22 cellular contexts compared by ENCODE assay signal in genomic region chr2:104444840-104445239, GRCh38.
A peak's percentile ranks its signal among the peaks of the same experiment; 100 is the strongest.
DNase-seq lines count a peak whose midpoint lies in the region; ATAC-seq, FAIRE-seq and TF ChIP-seq lines count a peak whose summit lies in the region.
"Had no signal": no experiment of that assay in that cellular context is flagged by ENCODE, and none has a peak within 500 bp of the region (broad histone marks: within the 10 kb centered on the region; RNA-seq: fewer than 3 reads in every experiment).

No MANE protein-coding gene starts in this region.

- H4K20me1 ChIP-seq in OCI-LY3 (ENCODE audit: insufficient read depth, low read length) (no peaks in the 10 kb centered on the region), H1 (replicated peaks in 1 of 2; ENCODE audit: control insufficient read depth in 1 of 2, insufficient read depth in 2 of 2, low read length in 2 of 2) (no peaks in the 10 kb centered on the region)
- H4K20me1 ChIP-seq: BLaER1 treated with 17β-estradiol and CSF1 and Interleukin-3, amounts not matched to agents 10 nM and 100 nM had no signal

- CTCF ChIA-PET in activated CD4-positive, alpha-beta T cell treated with anti-CD3 and anti-CD28 coated beads for 36 hours (lab: Charles Lee) = interaction anchor here (0.6 kb wide), 1 partner anchor 614 kb away, joined by 4 read pairs; no protein-coding TSS in a partner anchor
- CTCF ChIA-PET in H1 (lab: Charles Lee; ENCODE audit: partially characterized antibody) = interaction anchor here (0.7 to 1.3 kb wide), 4 partner anchors 35 to 406 kb away, joined by 3 read pairs; no protein-coding TSS in a partner anchor

- H4K5ac ChIP-seq in H1 (ENCODE audit: insufficient read length, low read depth, low read length) = no peak overlapping the region

- no peak for TF ChIP-seq CTCF in OCI-LY3 (IDR thresholded peaks at IDR 0.05; ENCODE audit: low read depth, low read length)
- TF ChIP-seq CTCF in H1 (IDR thresholded peaks at IDR 0.05; ENCODE audit: control extremely low read depth in 1 of 3, insufficient read depth in 1 of 3, low read depth in 1 of 3, low read length in 3 of 3) = no peak
- no peak for TF ChIP-seq CTCF in kidney (IDR thresholded peaks at IDR 0.05; ENCODE audit: borderline replicate concordance, extremely low read depth, insufficient read depth)

- H3K79me2 ChIP-seq in OCI-LY3 (ENCODE audit: low read length) (no peaks in the 10 kb centered on the region), H1 (ENCODE audit: control insufficient read depth in 1 of 2, insufficient read depth in 2 of 2, low read length in 2 of 2) (no peaks in the 10 kb centered on the region)

- 85% methylated on average over 2 of the region's 2 CpGs; no CpG with 5 or more reads in 1 of the 2 experiments for WGBS in H1 (ENCODE audit: extremely low coverage in 1 of 2, insufficient coverage in 1 of 2, insufficient read length in 1 of 2, insufficient replicate concordance in 2 of 2, low coverage in 1 of 2, low lambda C conversion rate in 2 of 2, missing lambda C conversion rate in 1 of 2), 2 experiments

- H2BK120ac ChIP-seq in H1 (replicated peaks; ENCODE audit: low read depth, low read length) = no peak overlapping the region

- H2AFZ ChIP-seq in OCI-LY3 (ENCODE audit: low read depth, low read length) (no peak overlapping the region), H1 (ENCODE audit: low read length) (0 out of 2 replicates have a peak overlapping the region, but pooled peaks have one; percentile 23)
- H2AFZ ChIP-seq: PC-9 had no signal

- FAIRE-seq in H1 (lab: Jason Lieb, UNC) (no peak), kidney (lab: Jason Lieb, UNC) (no peak)
- FAIRE-seq: GM12891 had no signal

- intact Hi-C loops in activated CD4-positive, alpha-beta T cell treated with anti-CD3 and anti-CD28 coated beads for 36 hours (cut with DNase I, micrococcal nuclease) = loop anchor here in 1 of 2 experiments (10.0 kb wide), 1 partner anchor 410 kb away; the partner anchor contains the start of gene POU3F3
- intact Hi-C loops in kidney (cut with DNase I) = no loop called here

- POLR2A ChIA-PET in activated CD4-positive, alpha-beta T cell treated with anti-CD3 and anti-CD28 coated beads for 36 hours (lab: Charles Lee) = no interaction called here
- POLR2A ChIA-PET in H1 (lab: Charles Lee; ENCODE audit: partially characterized antibody) = no interaction called here

- H3K9me3 ChIP-seq in OCI-LY3 (ENCODE audit: insufficient read depth, low read length) = no peaks in the 10 kb centered on the region
- no peaks in the 10 kb centered on the region for H3K9me3 ChIP-seq in H1 (ENCODE audit: insufficient read depth in 2 of 2, low read depth in 1 of 2, low read length in 1 of 2)
- H3K9me3 ChIP-seq in kidney (ENCODE audit: control insufficient read depth in 1 of 2, low read length in 2 of 2) = no peaks in the 10 kb centered on the region
- H3K9me3 ChIP-seq: BLaER1 treated with 17β-estradiol and CSF1 and Interleukin-3, amounts not matched to agents 10 nM and 100 nM had no signal

- H4K91ac ChIP-seq in H1 (replicated peaks; ENCODE audit: insufficient read length, low read length) = no peak overlapping the region

- no peak overlapping the region for H3K23ac ChIP-seq in H1 (ENCODE audit: insufficient read length)

- H3K14ac ChIP-seq in H1 (ENCODE audit: insufficient read length) = no peak overlapping the region

- no peak overlapping the region for H2BK5ac ChIP-seq in H1 (ENCODE audit: low read depth, low read length)

- H3K9ac ChIP-seq in OCI-LY3 (ENCODE audit: low read length) (no peak overlapping the region), H1 (replicated peaks in 1 of 4; ENCODE audit: extremely low read depth in 1 of 4, low read depth in 3 of 4, low read length in 3 of 4) (no peak overlapping the region), kidney (ENCODE audit: low read length in 2 of 2) (no peak overlapping the region)
- H3K9ac ChIP-seq: BLaER1 treated with 17β-estradiol and CSF1 and Interleukin-3, amounts not matched to agents 10 nM and 100 nM had no signal

- peaks cover 3% of the 10 kb centered on the region for H3K4me1 Mint-ChIP-seq in activated CD4-positive, alpha-beta T cell treated with anti-CD3 and anti-CD28 coated beads for 36 hours

- no peak for TF ChIP-seq POLR2A in H1 (IDR thresholded peaks at IDR 0.05; ENCODE audit: control extremely low read depth in 1 of 2, low read depth in 2 of 2, low read length in 2 of 2)

- H3K4me1 ChIP-seq in OCI-LY3 (ENCODE audit: low read length) (peaks cover 22% of the 10 kb centered on the region), H1 (replicated peaks in 1 of 4; ENCODE audit: control insufficient read depth in 3 of 4, insufficient read depth in 4 of 4, low read length in 3 of 4) (no peaks in the 10 kb centered on the region), kidney (ENCODE audit: control insufficient read depth in 1 of 2, insufficient read depth in 1 of 2, low read depth in 1 of 2, low read length in 2 of 2) (no peaks in the 10 kb centered on the region)
- H3K4me1 ChIP-seq: BLaER1 treated with 17β-estradiol and CSF1 and Interleukin-3, amounts not matched to agents 10 nM and 100 nM had no signal

- no peaks in the 10 kb centered on the region for H3K79me1 ChIP-seq in H1 (ENCODE audit: low read depth, low read length)

- H3K36me3 Mint-ChIP-seq in activated CD4-positive, alpha-beta T cell treated with anti-CD3 and anti-CD28 coated beads for 36 hours (ENCODE audit: low read depth) = no peaks in the 10 kb centered on the region

- H3K27ac ChIP-seq in OCI-LY3 (ENCODE audit: low read length) (no peak overlapping the region), H1 (ENCODE audit: low read depth, low read length) (no peak overlapping the region), substantia nigra (ENCODE audit: low read depth, low read length, poor library complexity, severe bottlenecking) (peak overlapping the region; percentile 14), kidney (ENCODE audit: low read depth in 2 of 2, low read length in 2 of 2) (no peak overlapping the region)
- H3K27ac ChIP-seq: 22Rv1; BLaER1 treated with 17β-estradiol and CSF1 and Interleukin-3, amounts not matched to agents 10 nM and 100 nM; PC-9; SK-N-MC had no signal

- H2BK20ac ChIP-seq in H1 (ENCODE audit: low read length) = no peak overlapping the region

- H3K4me3 Mint-ChIP-seq in activated CD4-positive, alpha-beta T cell treated with anti-CD3 and anti-CD28 coated beads for 36 hours = no peak overlapping the region
- H3K4me3 Mint-ChIP-seq: IgD-negative memory B cell had no signal

- no peaks in the 10 kb centered on the region for H3K27me3 Mint-ChIP-seq in activated CD4-positive, alpha-beta T cell treated with anti-CD3 and anti-CD28 coated beads for 36 hours
- H3K27me3 Mint-ChIP-seq: IgD-negative memory B cell had no signal

- H3K4me2 ChIP-seq in OCI-LY3 (ENCODE audit: low read length) = peak overlapping the region; percentile 25; the same call in 1 of the 2 replicates
- H3K4me2 ChIP-seq in H1 (ENCODE audit: insufficient read depth in 1 of 2, low read depth in 2 of 2, low read length in 2 of 2) = no peak overlapping the region
- H3K4me2 ChIP-seq: PC-9 had no signal

- TF ChIP-seq RAD21 in H1 (IDR thresholded peaks at IDR 0.05 in 1 of 2, conservative IDR thresholded peaks at IDR 0.05 in 1 of 2; ENCODE audit: low read depth in 2 of 2, low read length in 2 of 2) = no peak

- H3K4me3 ChIP-seq in OCI-LY3 (ENCODE audit: low read length) = no peak overlapping the region
- no peak overlapping the region for H3K4me3 ChIP-seq in H1 (ENCODE audit: extremely low read depth in 1 of 4, insufficient read depth in 2 of 4, low read depth in 3 of 4, low read length in 4 of 4)
- H3K4me3 ChIP-seq in kidney (ENCODE audit: low read length in 2 of 2) = no peak overlapping the region
- H3K4me3 ChIP-seq: BLaER1 treated with 17β-estradiol and CSF1 and Interleukin-3, amounts not matched to agents 10 nM and 100 nM; PC-9; SK-N-MC had no signal

- no peaks in the 10 kb centered on the region for H3K36me3 ChIP-seq in OCI-LY3 (replicated peaks; ENCODE audit: low read depth, low read length)
- H3K36me3 ChIP-seq in H1 (ENCODE audit: control insufficient read depth in 2 of 4, insufficient read depth in 4 of 4, low read length in 3 of 4) = no peaks in the 10 kb centered on the region
- H3K36me3 ChIP-seq in kidney (ENCODE audit: control insufficient read depth in 1 of 2, insufficient read depth in 2 of 2, low read length in 2 of 2) = no peaks in the 10 kb centered on the region
- H3K36me3 ChIP-seq: BLaER1 treated with 17β-estradiol and CSF1 and Interleukin-3, amounts not matched to agents 10 nM and 100 nM had no signal

- no peak overlapping the region for H3K56ac ChIP-seq in H1 (replicated peaks; ENCODE audit: insufficient read length, low read depth, low read length)

- no peak overlapping the region for H2BK15ac ChIP-seq in H1 (ENCODE audit: low read length)

- H2BK12ac ChIP-seq in H1 (ENCODE audit: low read depth, low read length) = no peak overlapping the region

- H3K27me3 ChIP-seq in OCI-LY3 (ENCODE audit: low read depth, low read length) (no peaks in the 10 kb centered on the region), H1 (replicated peaks in 1 of 4; ENCODE audit: control insufficient read depth in 3 of 4, extremely low read depth in 1 of 4, insufficient read depth in 3 of 4, low read length in 3 of 4) (no peaks in the 10 kb centered on the region)
- H3K27me3 ChIP-seq: BLaER1 treated with 17β-estradiol and CSF1 and Interleukin-3, amounts not matched to agents 10 nM and 100 nM had no signal

- no peaks in the 10 kb centered on the region for H3K23me2 ChIP-seq in H1 (ENCODE audit: low read depth, low read length)

- H3K9me3 Mint-ChIP-seq in activated CD4-positive, alpha-beta T cell treated with anti-CD3 and anti-CD28 coated beads for 36 hours (ENCODE audit: low read depth) = no peaks in the 10 kb centered on the region

- no peak overlapping the region for H3K18ac ChIP-seq in H1 (ENCODE audit: extremely low read depth, low read length)

- DNase-seq in activated CD4-positive, alpha-beta T cell treated with anti-CD3 and anti-CD28 coated beads for 36 hours = peak; percentile 11
- DNase-seq in activated CD4-positive, alpha-beta T cell treated with anti-CD3 and anti-CD28 coated beads, Interleukin-2, amount 50 U/mL, for 48 hours = no peak
- no peak for DNase-seq in H1 (ENCODE audit: low read depth in 1 of 2, low spot score in 2 of 2)
- DNase-seq in substantia nigra (lab: John Stamatoyannopoulos, UW) = no peak
- DNase-seq in kidney = no peak
- DNase-seq in AG20443 (ENCODE audit: low spot score) = no peak
- DNase-seq in NCI-H446 treated with DMSO at 0.1 percent for 48 hours (lab: John Stamatoyannopoulos, UW) = no peak
- DNase-seq: DMS79 treated with DMSO at 0.1 percent for 48 hours, NCI-H1105, NCI-H146, NCI-H2029 treated with DMSO at 0.1 percent for 48 hours, NCI-H446, NCI-H526 treated with DMSO at 0.1 percent for 48 hours, PC-9, RPMI8226, SHP77 treated with DMSO at 0.1 percent for 48 hours had no signal

- no peak for TF ChIP-seq EP300 in H1 (IDR thresholded peaks at IDR 0.05; ENCODE audit: borderline replicate concordance in 1 of 2, low read depth in 2 of 2, low read length in 2 of 2)

- H3K27ac Mint-ChIP-seq in activated CD4-positive, alpha-beta T cell treated with anti-CD3 and anti-CD28 coated beads for 36 hours = no peak overlapping the region
- H3K27ac Mint-ChIP-seq: IgD-negative memory B cell had no signal

- no peak overlapping the region for H2AK5ac ChIP-seq in H1 (ENCODE audit: low read depth, low read length)

- H4K8ac ChIP-seq in H1 (ENCODE audit: extremely low read depth, insufficient read depth, low read length) = no peak overlapping the region

- peak; percentile 66 for ATAC-seq in activated CD4-positive, alpha-beta T cell treated with anti-CD3 and anti-CD28 coated beads for 36 hours

- H3K4ac ChIP-seq in H1 (replicated peaks; ENCODE audit: insufficient read length, low read depth, low read length) = no peak overlapping the region
